Comparison of ENCODE assay signal across 13 cellular contexts in the genomic region with DNA sequence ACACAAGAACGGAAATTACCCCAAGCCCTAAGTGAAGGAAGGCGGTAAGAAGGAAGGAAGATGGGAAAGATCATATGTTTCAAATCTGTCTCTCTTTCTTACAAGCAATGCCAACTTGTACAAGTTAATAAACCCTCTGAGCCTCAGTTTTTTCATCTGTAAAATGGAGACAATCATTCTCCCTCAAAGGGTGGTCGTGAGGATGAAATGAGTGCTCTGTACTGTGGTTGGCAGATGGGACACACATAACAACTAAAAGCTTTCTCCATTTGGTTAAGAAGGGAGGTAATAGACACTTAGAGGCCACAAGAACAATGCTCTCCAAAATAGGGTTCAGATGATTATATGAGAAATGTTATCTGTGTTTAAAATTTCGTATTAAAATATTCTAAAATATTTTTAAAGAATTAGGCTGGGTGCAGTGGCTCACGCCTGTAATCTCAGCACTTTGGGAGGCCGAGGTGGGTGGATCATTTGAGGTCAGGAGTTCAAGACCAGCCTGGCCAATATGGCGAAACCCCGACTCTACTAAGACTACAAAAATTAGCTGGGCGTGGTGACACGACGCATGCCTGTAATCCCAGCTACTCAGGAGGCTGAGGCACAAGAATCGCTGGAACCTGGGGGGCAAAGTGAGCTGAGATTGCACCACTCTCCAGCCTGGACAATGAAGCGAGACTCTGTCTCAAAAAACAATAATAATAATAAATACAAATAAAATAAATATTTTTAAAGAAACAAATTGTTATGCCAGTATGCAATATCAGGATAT.
A peak's percentile ranks its signal among the peaks of the same experiment; 100 is the strongest.
DNase-seq lines count a peak whose midpoint lies in the region; ATAC-seq and TF ChIP-seq lines count a peak whose summit lies in the region.
"Had no signal": no experiment of that assay in that cellular context is flagged by ENCODE, and none has a peak within 500 bp of the region (broad histone marks: within the 10 kb centered on the region; RNA-seq: fewer than 3 reads in every experiment).

No MANE protein-coding gene starts in this region.

- H3K27ac ChIP-seq in SK-N-SH (ENCODE audit: low read depth in 2 of 2, low read length in 1 of 2) (peak overlapping the region; percentile 93 to 98), body of pancreas (peak overlapping the region; percentile 36 to 79 (median 58)), tibial nerve (peak overlapping the region; percentile 11 to 87 (median 48))

- H3K36me3 ChIP-seq in SK-N-SH (replicated peaks in 1 of 2; ENCODE audit: control insufficient read depth in 1 of 2, insufficient read depth in 2 of 2, low read length in 1 of 2): no peaks in the 10 kb centered on the region
- H3K36me3 ChIP-seq in body of pancreas (replicated peaks in 1 of 2; ENCODE audit: insufficient read depth in 1 of 2, low read depth in 2 of 2): no peaks in the 10 kb centered on the region
- H3K36me3 ChIP-seq in tibial nerve: no peaks in the 10 kb centered on the region

- H3K4me3 ChIP-seq in SK-N-SH (ENCODE audit: low read depth in 2 of 2, low read length in 1 of 2) (no peak overlapping the region), body of pancreas (no peak overlapping the region), tibial nerve (peak overlapping the region in 2 of 4 donors; percentile 0 to 8)

- CTCF ChIA-PET in SK-N-SH (lab: Yijun Ruan, JAX): interaction anchor here (0.5 to 1.3 kb wide), 2 partner anchors 33 to 574 kb away, joined by 3 read pairs; no protein-coding TSS in a partner anchor

- no peaks in the 10 kb centered on the region for H3K27me3 Mint-ChIP-seq in mesothelial cell of epicardium (ENCODE audit: low read depth)
- H3K27me3 Mint-ChIP-seq: stimulated activated naive CD8-positive, alpha-beta T cell treated with anti-CD3 and anti-CD28 coated beads, Interleukin-15, amount 100 ng/mL, for 72 hours had no signal

- H3K9me2 ChIP-seq in SK-N-SH: no peaks in the 10 kb centered on the region

- no peak overlapping the region for H2AFZ ChIP-seq in SK-N-SH (ENCODE audit: low read depth)

- intact Hi-C loops in body of pancreas (cut with DNase I): no loop called here

- TF ChIP-seq CTCF in SK-N-SH (IDR thresholded peaks at IDR 0.05) (no peak), body of pancreas (IDR thresholded peaks at IDR 0.05) (no peak), mesothelial cell of epicardium (IDR thresholded peaks at IDR 0.05; ENCODE audit: unreplicated experiment) (no peak), tibial nerve (IDR thresholded peaks at IDR 0.05) (no peak), GM20000 (IDR thresholded peaks at IDR 0.05; ENCODE audit: extremely low read depth, missing control alignments) (no peak)

- H3K9me3 ChIP-seq in SK-N-SH: no peaks in the 10 kb centered on the region
- H3K9me3 ChIP-seq in body of pancreas: no peaks in the 10 kb centered on the region
- H3K9me3 ChIP-seq in tibial nerve: no peaks in the 10 kb centered on the region

- H3K4me1 Mint-ChIP-seq in mesothelial cell of epicardium: peaks cover 43% of the 10 kb centered on the region
- H3K4me1 Mint-ChIP-seq: stimulated activated naive CD8-positive, alpha-beta T cell treated with anti-CD3 and anti-CD28 coated beads, Interleukin-15, amount 100 ng/mL, for 72 hours had no signal

- WGBS in SK-N-SH (ENCODE audit: low lambda C conversion rate): 95% methylated on average over 13 of the region's 13 CpGs
- WGBS in body of pancreas, 2 donors: 78 to 79% methylated on average over 13 of the region's 13 CpGs
- 67 to 73% methylated on average over 13 of the region's 13 CpGs for WGBS in tibial nerve, 2 donors

- H3K9me3 Mint-ChIP-seq in mesothelial cell of epicardium: no peaks in the 10 kb centered on the region
- H3K9me3 Mint-ChIP-seq: activated naive CD4-positive, alpha-beta T cell treated with anti-CD3 and anti-CD28 coated beads for 36 hours; stimulated activated naive CD8-positive, alpha-beta T cell treated with anti-CD3 and anti-CD28 coated beads, Interleukin-15, amount 100 ng/mL, for 72 hours had no signal

- TF ChIP-seq POLR2A in body of pancreas (IDR thresholded peaks at IDR 0.05) (no peak), tibial nerve (IDR thresholded peaks at IDR 0.05) (no peak)

- H3K4me1 ChIP-seq in SK-N-SH (ENCODE audit: control insufficient read depth in 1 of 2, insufficient read depth in 2 of 2, low read depth in 1 of 2, low read length in 1 of 2) (peaks cover 44 to 54% of the 10 kb centered on the region in 2 experiments; a peak in 3 of 4 replicates), body of pancreas (peaks cover 75% of the 10 kb centered on the region), tibial nerve (peaks cover 0 to 96% (median 49%) of the 10 kb centered on the region in 4 donors)

- POLR2A ChIA-PET in SK-N-SH (lab: Yijun Ruan, JAX): no interaction called here

- H3K27me3 ChIP-seq in SK-N-SH (ENCODE audit: insufficient read depth) (no peaks in the 10 kb centered on the region), body of pancreas (no peaks in the 10 kb centered on the region), tibial nerve (no peaks in the 10 kb centered on the region)

- H3K36me3 Mint-ChIP-seq in mesothelial cell of epicardium: no peaks in the 10 kb centered on the region

- ATAC-seq in SK-N-SH treated with all-trans-retinoic acid at 6 μM for 48 hours (no peak), body of pancreas (no peak), HG03280 (IDR thresholded peaks at IDR 0.05; ENCODE audit: unreplicated experiment) (no peak), HG02938 (IDR thresholded peaks at IDR 0.05; ENCODE audit: unreplicated experiment) (no peak)
- ATAC-seq: HCT116; stimulated activated naive CD8-positive, alpha-beta T cell treated with anti-CD3 and anti-CD28 coated beads, Interleukin-15, amount 100 ng/mL, for 72 hours had no signal

- no peaks in the 10 kb centered on the region for H4K20me1 ChIP-seq in SK-N-SH (ENCODE audit: insufficient read depth)

- TF ChIP-seq RAD21 in SK-N-SH (IDR thresholded peaks at IDR 0.05; ENCODE audit: low read length): no peak

- TF ChIP-seq EP300 in SK-N-SH (IDR thresholded peaks at IDR 0.05; ENCODE audit: borderline replicate concordance in 1 of 2, low read depth in 1 of 2, low read length in 1 of 2): no peak
- no peak for TF ChIP-seq EP300 in tibial nerve (IDR thresholded peaks at IDR 0.05)

- peak overlapping the region; percentile 57 for H3K4me2 ChIP-seq in SK-N-SH

- no peak overlapping the region for H3K4me3 Mint-ChIP-seq in mesothelial cell of epicardium
- H3K4me3 Mint-ChIP-seq: activated naive CD4-positive, alpha-beta T cell treated with anti-CD3 and anti-CD28 coated beads for 36 hours; stimulated activated naive CD8-positive, alpha-beta T cell treated with anti-CD3 and anti-CD28 coated beads, Interleukin-15, amount 100 ng/mL, for 72 hours had no signal

- no peak for DNase-seq in SK-N-SH
- no peak for DNase-seq in body of pancreas
- DNase-seq in mesothelial cell of epicardium (ENCODE audit: low spot score in 2 of 2, unreplicated experiment in 2 of 2): no peak
- DNase-seq in tibial nerve (ENCODE audit: low spot score in 2 of 2): no peak
- DNase-seq in GM20000 (ENCODE audit: low spot score): no peak
- DNase-seq: 8988T; activated naive CD4-positive, alpha-beta T cell treated with anti-CD3 and anti-CD28 coated beads for 36 hours; Calu3; stimulated activated naive CD8-positive, alpha-beta T cell treated with anti-CD3 and anti-CD28 coated beads, Interleukin-15, amount 100 ng/mL, for 72 hours had no signal

- H3K27ac Mint-ChIP-seq in mesothelial cell of epicardium: peak overlapping the region; percentile 83
- H3K27ac Mint-ChIP-seq: activated naive CD4-positive, alpha-beta T cell treated with anti-CD3 and anti-CD28 coated beads for 36 hours; stimulated activated naive CD8-positive, alpha-beta T cell treated with anti-CD3 and anti-CD28 coated beads, Interleukin-15, amount 100 ng/mL, for 72 hours had no signal

- peaks cover 23% of the 10 kb centered on the region for H3F3A ChIP-seq in SK-N-SH (replicated peaks; ENCODE audit: insufficient read depth)

- peaks cover 78% of the 10 kb centered on the region for H3K79me2 ChIP-seq in SK-N-SH (ENCODE audit: insufficient read depth)

- H3K9ac ChIP-seq in SK-N-SH: peak overlapping the region; percentile 67; the same call in 1 of the 2 replicates

TF ChIP-seq in SK-N-SH, 30 proteins besides CTCF, POLR2A, EP300 and RAD21:
- TF ChIP-seq SMC3 (IDR thresholded peaks at IDR 0.05; ENCODE audit: low read depth, low read length) (no peak), RCOR1 (IDR thresholded peaks at IDR 0.05; ENCODE audit: low read length) (0 out of 2 replicates have a peak, but pooled peaks have one; percentile 18)
TF ChIP-seq in SK-N-SH: peak in this region for 1.

TF ChIP-seq in SK-N-SH treated with all-trans-retinoic acid at 6 μM for 48 hours, 23 proteins besides CTCF, POLR2A, EP300 and RAD21:
- TF ChIP-seq BACH2 (CRISPR knock-in tag; IDR thresholded peaks at IDR 0.05; ENCODE audit: borderline replicate concordance): no peak
- TF ChIP-seq, protein P1, sequence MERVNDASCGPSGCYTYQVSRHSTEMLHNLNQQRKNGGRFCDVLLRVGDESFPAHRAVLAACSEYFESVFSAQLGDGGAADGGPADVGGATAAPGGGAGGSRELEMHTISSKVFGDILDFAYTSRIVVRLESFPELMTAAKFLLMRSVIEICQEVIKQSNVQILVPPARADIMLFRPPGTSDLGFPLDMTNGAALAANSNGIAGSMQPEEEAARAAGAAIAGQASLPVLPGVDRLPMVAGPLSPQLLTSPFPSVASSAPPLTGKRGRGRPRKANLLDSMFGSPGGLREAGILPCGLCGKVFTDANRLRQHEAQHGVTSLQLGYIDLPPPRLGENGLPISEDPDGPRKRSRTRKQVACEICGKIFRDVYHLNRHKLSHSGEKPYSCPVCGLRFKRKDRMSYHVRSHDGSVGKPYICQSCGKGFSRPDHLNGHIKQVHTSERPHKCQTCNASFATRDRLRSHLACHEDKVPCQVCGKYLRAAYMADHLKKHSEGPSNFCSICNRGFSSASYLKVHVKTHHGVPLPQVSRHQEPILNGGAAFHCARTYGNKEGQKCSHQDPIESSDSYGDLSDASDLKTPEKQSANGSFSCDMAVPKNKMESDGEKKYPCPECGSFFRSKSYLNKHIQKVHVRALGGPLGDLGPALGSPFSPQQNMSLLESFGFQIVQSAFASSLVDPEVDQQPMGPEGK (CRISPR knock-in tag; IDR thresholded peaks at IDR 0.05; ENCODE audit: borderline replicate concordance): no peak
- no peak for TF ChIP-seq TCF4 (CRISPR knock-in tag; IDR thresholded peaks at IDR 0.05; ENCODE audit: borderline replicate concordance)
- no peak for TF ChIP-seq RARB (CRISPR knock-in tag; IDR thresholded peaks at IDR 0.05)
- TF ChIP-seq ZFP3 (CRISPR knock-in tag; IDR thresholded peaks at IDR 0.05): no peak
- TF ChIP-seq ZFP30 (CRISPR knock-in tag; IDR thresholded peaks at IDR 0.05): no peak
TF ChIP-seq in SK-N-SH treated with all-trans-retinoic acid at 6 μM for 48 hours: peak in this region for 0.
